12 cellular contexts compared by ENCODE assay signal in genomic region chr13:30862707-30863106, GRCh38. TPM values are rescaled to one million over a fixed set of nuclear protein-coding genes. Genes with fewer than 3 reads are reported as not detected.
DNase-seq lines count a peak whose midpoint lies in the region; ATAC-seq and TF ChIP-seq lines count a peak whose summit lies in the region.
"Had no signal": no experiment of that assay in that cellular context is flagged by ENCODE, and none has a peak within 500 bp of the region (broad histone marks: within the 10 kb centered on the region; RNA-seq: fewer than 3 reads in every experiment).

No MANE protein-coding gene starts in this region.

- H3K36me3 ChIP-seq in H7 (replicated peaks; ENCODE audit: control insufficient read depth, insufficient read depth, low read length): no peaks in the 10 kb centered on the region

- H3K27me3 ChIP-seq in H7 (ENCODE audit: control insufficient read depth, insufficient read depth, low read length): peaks cover 8% of the 10 kb centered on the region

- TF ChIP-seq CTCF in astrocyte of the spinal cord (IDR thresholded peaks at IDR 0.05; ENCODE audit: low read depth, low read length): no peak

- intact Hi-C loops in sciatic nerve (cut with DNase I): loop anchor here (10.0 kb wide), 2 partner anchors 58 to 738 kb away; no protein-coding TSS in a partner anchor

- DNase-seq in H7: peak; percentile 61
- DNase-seq in astrocyte of the spinal cord (ENCODE audit: low read depth, low spot score): peak; percentile 63
- peak; percentile 67 for DNase-seq in left kidney (ENCODE audit: low read depth, low spot score)
- DNase-seq in sciatic nerve (ENCODE audit: low spot score): peak; percentile 66
- no peak for DNase-seq in EL
- DNase-seq in stimulated activated naive CD4-positive, alpha-beta T cell treated with Interleukin-2 at 50 U/mL for 16 hours (lab: John Stamatoyannopoulos, UW): no peak
- DNase-seq in DMS53 (lab: John Stamatoyannopoulos, UW): no peak
- DNase-seq: activated CD4-positive, alpha-beta T cell treated with anti-CD3 and anti-CD28 coated beads, Interleukin-2, amount 50 U/mL, for 4 hours; activated gamma-delta T cell; T-helper 17 cell had no signal

- H3K4me3 ChIP-seq in H7 (ENCODE audit: insufficient read depth, low read depth, low read length) (peak overlapping the region; percentile 24; the same call in 1 of the 2 replicates), astrocyte of the spinal cord (ENCODE audit: low read depth, low read length) (no peak overlapping the region)

- ATAC-seq in sciatic nerve (no peak), HG02884 (IDR thresholded peaks at IDR 0.05; ENCODE audit: unreplicated experiment) (no peak)
- ATAC-seq: stimulated activated memory B cell treated with anti-CD40 and anti-IgM and Interleukin-4, amounts not matched to agents 10 μg/mL and 1 μg/mL and 100 μg/mL, for 72 hours; T-helper 17 cell had no signal

- in situ Hi-C loops in astrocyte of the spinal cord (cut with HindIII; ENCODE audit: low sequenced_read_pairs): no loop called here

RNA-seq across cellular contexts. Expression of gene MEDAG, which starts 43.4 kb away (rescaled TPM):
- total RNA-seq in H7 (2014; rRNA removed; shearing (Covaris generic)): 1.8 and 1.9 TPM in 2 replicates
- 73.2 TPM for total RNA-seq in sciatic nerve
- total RNA-seq: T-helper 17 cell had no signal

Comparison
In these comparisons a context has a peak if more than half of its experiments do, and no peak if none do; other contexts are left out.
1. DNase-seq: peak in H7 (single experiment), astrocyte of the spinal cord (single experiment), left kidney (single experiment) and sciatic nerve (single experiment); none in EL (single experiment), stimulated activated naive CD4-positive, alpha-beta T cell treated with Interleukin-2 at 50 U/mL for 16 hours (single experiment) and DMS53 (single experiment).
2. RNA of gene MEDAG, which starts 43.4 kb away (total RNA-seq): 73.2 TPM in sciatic nerve (single experiment); 1.8 to 1.9 TPM in H7; every median in the first group is over 10 times any median in the second.